Comparison of ENCODE assay signal across 8 cellular contexts in the genomic region with DNA sequence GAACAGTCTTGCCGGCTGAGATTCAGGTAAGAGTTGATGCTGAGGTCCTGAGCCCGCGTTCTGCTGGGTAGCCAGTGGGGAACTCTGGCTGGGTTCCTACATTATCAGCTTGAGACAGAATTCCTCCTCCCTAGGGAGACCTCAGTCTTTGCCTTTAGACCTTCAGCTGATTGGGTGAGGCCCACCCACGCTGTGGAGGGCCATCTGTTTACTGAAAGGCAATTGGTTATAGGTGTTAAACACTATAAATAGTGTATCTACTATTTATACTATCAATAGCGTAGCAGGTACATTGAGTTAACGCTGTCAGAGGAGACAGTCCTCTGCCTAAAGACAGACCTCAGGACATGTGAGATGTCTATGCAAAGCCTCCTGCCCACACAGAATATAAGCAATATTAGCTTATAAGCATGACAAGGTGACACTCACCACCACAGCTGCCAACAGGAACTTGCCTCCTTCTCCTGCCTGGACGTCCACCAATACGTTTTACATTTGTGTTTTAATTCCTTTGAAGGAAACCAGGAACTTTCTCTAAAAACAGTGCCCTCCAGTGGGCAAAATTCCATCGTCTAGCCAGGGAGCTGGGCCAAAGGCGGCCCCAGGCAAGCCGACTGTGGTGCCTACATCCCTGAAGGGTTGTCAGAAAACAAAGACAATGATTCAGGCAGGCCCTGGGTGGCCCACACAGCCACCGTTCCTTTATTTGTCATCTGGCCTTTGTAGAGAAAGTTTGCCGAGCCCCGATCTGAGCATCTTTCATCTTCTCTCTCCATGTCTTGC. TPM values are rescaled to one million over a fixed set of nuclear protein-coding genes. Genes with fewer than 3 reads are reported as not detected.
DNase-seq lines count a peak whose midpoint lies in the region; ATAC-seq, FAIRE-seq and TF ChIP-seq lines count a peak whose summit lies in the region.

No MANE protein-coding gene starts in this region.

- no peak overlapping the region for H3K27ac ChIP-seq in H1 (ENCODE audit: low read depth, low read length)

- no peak overlapping the region for H3K4me3 ChIP-seq in H1 (ENCODE audit: extremely low read depth in 1 of 4, insufficient read depth in 2 of 4, low read depth in 3 of 4, low read length in 4 of 4)

- TF ChIP-seq EP300 in H1 (IDR thresholded peaks at IDR 0.05; ENCODE audit: borderline replicate concordance in 1 of 2, low read depth in 2 of 2, low read length in 2 of 2), result no peak

- H2BK12ac ChIP-seq in H1 (ENCODE audit: low read depth, low read length), result no peak overlapping the region

- H3K9me3 ChIP-seq in H1 (ENCODE audit: insufficient read depth in 2 of 2, low read depth in 1 of 2, low read length in 1 of 2), result peaks cover 3% of the 10 kb centered on the region in 2 experiments; a peak in 1 of 4 replicates

- H3K27me3 Mint-ChIP-seq in activated T-helper 2 cell treated with anti-CD3 and anti-CD28 coated beads, Interferon-gamma antibody, Interleukin-2, Interleukin-4, amounts not matched to agents 10 μg/mL and 5 μg/mL and 100 μg/mL, durations not matched to agents 14 hours and 24 hours and 36 hours (ENCODE audit: low read depth), result peaks cover 9% of the 10 kb centered on the region

- no peak overlapping the region for H3K4me2 ChIP-seq in H1 (ENCODE audit: insufficient read depth in 1 of 2, low read depth in 2 of 2, low read length in 2 of 2)

- H4K8ac ChIP-seq in H1 (ENCODE audit: extremely low read depth, insufficient read depth, low read length), result no peak overlapping the region

- H3K9me3 Mint-ChIP-seq in activated T-helper 2 cell treated with anti-CD3 and anti-CD28 coated beads, Interferon-gamma antibody, Interleukin-2, Interleukin-4, amounts not matched to agents 10 μg/mL and 5 μg/mL and 100 μg/mL, durations not matched to agents 14 hours and 24 hours and 36 hours, result peaks cover 6% of the 10 kb centered on the region

- H3K4me3 Mint-ChIP-seq in activated T-helper 2 cell treated with anti-CD3 and anti-CD28 coated beads, Interferon-gamma antibody, Interleukin-2, Interleukin-4, amounts not matched to agents 10 μg/mL and 5 μg/mL and 100 μg/mL, durations not matched to agents 14 hours and 24 hours and 36 hours (ENCODE audit: low read depth), result no peak overlapping the region

- H3K36me3 ChIP-seq in H1 (ENCODE audit: control insufficient read depth in 2 of 4, insufficient read depth in 4 of 4, low read length in 3 of 4), result no peaks in the 10 kb centered on the region

- H2BK5ac ChIP-seq in H1 (ENCODE audit: low read depth, low read length), result no peak overlapping the region

- no peaks in the 10 kb centered on the region; a peak in 2 of 7 replicates for H3K27me3 ChIP-seq in H1 (replicated peaks in 1 of 4; ENCODE audit: control insufficient read depth in 3 of 4, extremely low read depth in 1 of 4, insufficient read depth in 3 of 4, low read length in 3 of 4)

- peak; percentile 31 to 54 for DNase-seq in NCI-H524 (lab: John Stamatoyannopoulos, UW)
- no peak for DNase-seq in NCI-H524 treated with DMSO at 0.1 percent for 48 hours (lab: John Stamatoyannopoulos, UW)
- peak; percentile 18 for DNase-seq in NCI-H345 (lab: John Stamatoyannopoulos, UW)
- no peak for DNase-seq in H1 (ENCODE audit: low read depth in 1 of 2, low spot score in 2 of 2)
- peak; percentile 39 for DNase-seq in sciatic nerve (ENCODE audit: low spot score)
- DNase-seq in activated T-helper 2 cell treated with anti-CD3 and anti-CD28 coated beads, Interferon-gamma antibody, Interleukin-2, Interleukin-4, amounts not matched to agents 10 μg/mL and 5 μg/mL and 100 μg/mL, durations not matched to agents 14 hours and 24 hours and 36 hours (ENCODE audit: low spot score), result no peak
- DNase-seq in NCI-H1048 (lab: John Stamatoyannopoulos, UW), result no peak

- H4K5ac ChIP-seq in H1 (ENCODE audit: insufficient read length, low read depth, low read length), result no peak overlapping the region

- no peak overlapping the region for H2AFZ ChIP-seq in H1 (ENCODE audit: low read length)

- TF ChIP-seq POLR2A in H1 (IDR thresholded peaks at IDR 0.05; ENCODE audit: control extremely low read depth in 1 of 2, low read depth in 2 of 2, low read length in 2 of 2), result no peak

- H4K91ac ChIP-seq in H1 (replicated peaks; ENCODE audit: insufficient read length, low read length), result no peak overlapping the region

- no peak overlapping the region for H3K27ac Mint-ChIP-seq in activated T-helper 2 cell treated with anti-CD3 and anti-CD28 coated beads, Interferon-gamma antibody, Interleukin-2, Interleukin-4, amounts not matched to agents 10 μg/mL and 5 μg/mL and 100 μg/mL, durations not matched to agents 14 hours and 24 hours and 36 hours

- no peak overlapping the region for H3K14ac ChIP-seq in H1 (ENCODE audit: insufficient read length)

- H3K4me1 Mint-ChIP-seq in activated T-helper 2 cell treated with anti-CD3 and anti-CD28 coated beads, Interferon-gamma antibody, Interleukin-2, Interleukin-4, amounts not matched to agents 10 μg/mL and 5 μg/mL and 100 μg/mL, durations not matched to agents 14 hours and 24 hours and 36 hours (ENCODE audit: low read depth), result peaks cover 2% of the 10 kb centered on the region

- H3K56ac ChIP-seq in H1 (replicated peaks; ENCODE audit: insufficient read length, low read depth, low read length), result no peak overlapping the region

- no peak overlapping the region for H2AK5ac ChIP-seq in H1 (ENCODE audit: low read depth, low read length)

- TF ChIP-seq CTCF in H1 (IDR thresholded peaks at IDR 0.05; ENCODE audit: control extremely low read depth in 1 of 3, insufficient read depth in 1 of 3, low read depth in 1 of 3, low read length in 3 of 3), result peak; percentile 42 to 66 (median 61)

- CTCF ChIA-PET in H1 (lab: Charles Lee; ENCODE audit: partially characterized antibody), result interaction anchor here (0.6 to 2.8 kb wide), 33 partner anchors 9 to 512 kb away, joined by 3 to 9 read pairs (median 4); no protein-coding TSS in a partner anchor

- ATAC-seq in sciatic nerve (no peak), HG02852 (IDR thresholded peaks at IDR 0.05; ENCODE audit: unreplicated experiment) (no peak)

- H3K36me3 Mint-ChIP-seq in activated T-helper 2 cell treated with anti-CD3 and anti-CD28 coated beads, Interferon-gamma antibody, Interleukin-2, Interleukin-4, amounts not matched to agents 10 μg/mL and 5 μg/mL and 100 μg/mL, durations not matched to agents 14 hours and 24 hours and 36 hours (ENCODE audit: low read depth), result no peaks in the 10 kb centered on the region

- H3K18ac ChIP-seq in H1 (ENCODE audit: extremely low read depth, low read length), result no peak overlapping the region

- peak; percentile 45 to 63 for TF ChIP-seq RAD21 in H1 (IDR thresholded peaks at IDR 0.05 in 1 of 2, conservative IDR thresholded peaks at IDR 0.05 in 1 of 2; ENCODE audit: low read depth in 2 of 2, low read length in 2 of 2)

- WGBS in H1 (ENCODE audit: extremely low coverage in 1 of 2, insufficient coverage in 1 of 2, insufficient read length in 1 of 2, insufficient replicate concordance in 2 of 2, low coverage in 1 of 2, low lambda C conversion rate in 2 of 2, missing lambda C conversion rate in 1 of 2), 2 experiments, result 49% methylated on average over 14 of the region's 14 CpGs; no CpG with 5 or more reads in 1 of the 2 experiments

- no peaks in the 10 kb centered on the region; a peak in 1 of 7 replicates for H3K4me1 ChIP-seq in H1 (replicated peaks in 1 of 4; ENCODE audit: control insufficient read depth in 3 of 4, insufficient read depth in 4 of 4, low read length in 3 of 4)

- H3K79me1 ChIP-seq in H1 (ENCODE audit: low read depth, low read length), result no peaks in the 10 kb centered on the region

- H3K23ac ChIP-seq in H1 (ENCODE audit: insufficient read length), result no peak overlapping the region

- H2BK120ac ChIP-seq in H1 (replicated peaks; ENCODE audit: low read depth, low read length), result no peak overlapping the region

- no peak overlapping the region for H2BK20ac ChIP-seq in H1 (ENCODE audit: low read length)

- no peak overlapping the region for H3K4ac ChIP-seq in H1 (replicated peaks; ENCODE audit: insufficient read length, low read depth, low read length)

- POLR2A ChIA-PET in H1 (lab: Charles Lee; ENCODE audit: partially characterized antibody), result no interaction called here

- peaks cover 0 to 8% of the 10 kb centered on the region in 2 experiments for H4K20me1 ChIP-seq in H1 (replicated peaks in 1 of 2; ENCODE audit: control insufficient read depth in 1 of 2, insufficient read depth in 2 of 2, low read length in 2 of 2)

- no peak overlapping the region for H2BK15ac ChIP-seq in H1 (ENCODE audit: low read length)

- no peaks in the 10 kb centered on the region for H3K79me2 ChIP-seq in H1 (ENCODE audit: control insufficient read depth in 1 of 2, insufficient read depth in 2 of 2, low read length in 2 of 2)

- no peak overlapping the region for H3K9ac ChIP-seq in H1 (replicated peaks in 1 of 4; ENCODE audit: extremely low read depth in 1 of 4, low read depth in 3 of 4, low read length in 3 of 4)

- H3K23me2 ChIP-seq in H1 (ENCODE audit: low read depth, low read length), result no peaks in the 10 kb centered on the region

- peak; percentile 73 for FAIRE-seq in H1 (lab: Jason Lieb, UNC)

- intact Hi-C loops in sciatic nerve (cut with DNase I), result no loop called here
- intact Hi-C loops in activated T-helper 2 cell treated with anti-CD3 and anti-CD28 coated beads, Interferon-gamma antibody, Interleukin-2, Interleukin-4, amounts not matched to agents 10 μg/mL and 5 μg/mL and 100 μg/mL, durations not matched to agents 14 hours and 24 hours and 36 hours (cut with micrococcal nuclease), result no loop called here

TF ChIP-seq in H1, 55 proteins besides CTCF, POLR2A, EP300 and RAD21:
- no peak for TF ChIP-seq KDM4A (IDR thresholded peaks at IDR 0.05; ENCODE audit: low read depth, low read length, severe bottlenecking)
- TF ChIP-seq TEAD4 (IDR thresholded peaks at IDR 0.05; ENCODE audit: low read depth, low read length), result 0 out of 2 replicates have a peak, but pooled peaks have one; percentile 30

RNA-seq across cellular contexts. Expression of a gene that starts 58.8 kb away (rescaled TPM):
- total RNA-seq in H1 (2021; fragmentation: NEBNext Ultra II Directional; extraction: Animal tissue kit (Norgen Biotek cat#: 25700)), result 40.0 and 44.7 TPM in 2 replicates
- polyA plus RNA-seq in H1 (2011; rRNA removed), result 58.4 and 68.1 TPM in 2 replicates
- 47.8 TPM for polyA plus RNA-seq in H1 (2011; cell fraction: cytosol; rRNA removed)
- polyA plus RNA-seq in H1 (2011; cell fraction: nucleus; rRNA removed), result 41.8 TPM
- polyA plus RNA-seq in H1 (2012, experiment 1 of 2), result 32.4 to 45.3 TPM (median 36.5 TPM) in 4 replicates
- polyA plus RNA-seq in H1 (2012, experiment 2 of 2), result 27.0 TPM
- 102 TPM for polyA plus RNA-seq in H1 (2013, experiment 1 of 2)
- polyA plus RNA-seq in H1 (2013, experiment 2 of 2), result 129 TPM
- 42.3 and 43.0 TPM in 2 replicates for polyA minus RNA-seq in H1 (2011; rRNA and poly(A)+ RNA removed)
- polyA minus RNA-seq in H1 (2011; cell fraction: cytosol; rRNA and poly(A)+ RNA removed), result 48.4 TPM
- 47.7 TPM for polyA minus RNA-seq in H1 (2011; cell fraction: nucleus; rRNA and poly(A)+ RNA removed)
- 116 TPM for total RNA-seq in sciatic nerve
- total RNA-seq in activated T-helper 2 cell treated with anti-CD3 and anti-CD28 coated beads, Interferon-gamma antibody, Interleukin-2, Interleukin-4, amounts not matched to agents 10 μg/mL and 5 μg/mL and 100 μg/mL, durations not matched to agents 14 hours and 24 hours and 36 hours, result 197 and 198 TPM in 2 replicates

Comparison
In these comparisons a context has a peak if more than half of its experiments do, and no peak if none do; other contexts are left out.
1. DNase-seq: peak in NCI-H524 (2 of 2), NCI-H345 (single experiment) and sciatic nerve (single experiment); none in NCI-H524 treated with DMSO at 0.1 percent for 48 hours (single experiment), H1 (0 of 2), activated T-helper 2 cell treated with anti-CD3 and anti-CD28 coated beads, Interferon-gamma antibody, Interleukin-2, Interleukin-4, amounts not matched to agents 10 μg/mL and 5 μg/mL and 100 μg/mL, durations not matched to agents 14 hours and 24 hours and 36 hours (single experiment) and NCI-H1048 (single experiment).